ENCODE assay signal across 8 cellular contexts in the genomic region with DNA sequence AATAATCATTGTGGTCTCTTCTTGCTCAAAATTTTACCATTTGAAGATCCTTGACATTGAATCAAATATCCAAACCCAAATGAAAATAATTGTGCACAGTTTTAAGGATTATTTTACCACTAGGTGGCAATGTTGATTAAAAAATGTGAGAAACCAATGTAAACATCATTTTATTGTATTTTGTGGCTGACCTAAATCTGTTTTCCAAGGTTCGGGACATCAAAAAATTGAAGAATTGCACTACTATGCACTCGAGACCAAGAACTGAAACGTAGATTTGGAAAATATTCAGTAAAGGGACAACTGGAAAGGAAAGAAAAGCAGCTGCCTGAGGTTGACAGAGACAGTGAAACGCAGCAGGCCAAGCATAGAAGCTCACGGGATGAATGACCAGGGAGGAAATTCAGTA.
A peak's percentile ranks its signal among the peaks of the same experiment; 100 is the strongest.
DNase-seq lines count a peak whose midpoint lies in the region; ATAC-seq, FAIRE-seq and TF ChIP-seq lines count a peak whose summit lies in the region.

No MANE protein-coding gene starts in this region.

- POLR2A ChIA-PET in K562 (lab: Yijun Ruan, JAX) = no interaction called here

- no peak for TF ChIP-seq EP300 in K562 (IDR thresholded peaks at IDR 0.05; ENCODE audit: low read length)

- in situ Hi-C loops in K562 (cut with MboI) = loop anchor here (25.0 kb wide), 1 partner anchor 2006 kb away; no protein-coding TSS in a partner anchor

- TF ChIP-seq CTCF in K562 (IDR thresholded peaks at IDR 0.05 in 2 of 3, conservative IDR thresholded peaks at IDR 0.05 in 1 of 3; ENCODE audit: insufficient read depth in 2 of 3, low read depth in 1 of 3, low read length in 3 of 3) = peak in 2 of 3 experiments; percentile 13 to 57; a peak in 3 of 6 replicates

- peak; percentile 74 to 81 for TF ChIP-seq RAD21 in K562 (CRISPR knock-in tag; conservative IDR thresholded peaks at IDR 0.05 in 1 of 2, IDR thresholded peaks at IDR 0.05 in 1 of 2)

- TF ChIP-seq POLR2A in K562 (conservative IDR thresholded peaks at IDR 0.05) = no peak

- H3K4me2 ChIP-seq in K562 (ENCODE audit: insufficient read depth, low read length) = no peak overlapping the region

- no peaks in the 10 kb centered on the region; a peak in 1 of 5 replicates for H3K4me1 ChIP-seq in K562 (replicated peaks in 1 of 2; ENCODE audit: control insufficient read depth in 2 of 2, insufficient read depth in 2 of 2, low read length in 2 of 2)

- 0 out of 2 replicates have a peak overlapping the region, but pooled peaks have one; percentile 17 for H2AFZ ChIP-seq in K562 (ENCODE audit: low read depth, low read length)

- DNase-seq in COR-L47 (lab: John Stamatoyannopoulos, UW) (peak; percentile 21), HT1080 (ENCODE audit: low read depth) (peak; percentile 32), K562 (ENCODE audit: extremely low read depth in 1 of 4, low spot score in 3 of 4) (peak in 1 of 4 experiments; percentile 18), kidney tubule cell (ENCODE audit: low spot score) (peak; percentile 51), AG20443 (ENCODE audit: low spot score) (no peak)
- no peak for DNase-seq in activated CD4-positive, alpha-beta T cell treated with anti-CD3 and anti-CD28 coated beads, Interleukin-2, amount 50 U/mL, for 48 hours
- no peak for DNase-seq in stimulated activated naive CD4-positive, alpha-beta T cell treated with Interleukin-2 at 50 U/mL for 16 hours (lab: John Stamatoyannopoulos, UW)

- CTCF ChIA-PET in K562 (lab: Yijun Ruan, JAX; ENCODE audit: low intra/inter-chr PET ratio) = interaction anchor here (1.5 kb wide), 1 partner anchor 665 kb away, joined by 4 read pairs; no protein-coding TSS in a partner anchor

- H3K9me3 ChIP-seq in K562 (replicated peaks; ENCODE audit: control insufficient read depth, insufficient read depth, low read depth, low read length) = no peaks in the 10 kb centered on the region

- FAIRE-seq in K562 (lab: Jason Lieb, UNC) = peak; percentile 44

- H3K4me3 ChIP-seq in K562 = no peak overlapping the region

- H3K9me1 ChIP-seq in K562 (ENCODE audit: control insufficient read depth, insufficient read depth, low read length) = no peaks in the 10 kb centered on the region

- no peaks in the 10 kb centered on the region for H3K27me3 ChIP-seq in K562 (ENCODE audit: control insufficient read depth in 2 of 2, insufficient read depth in 2 of 2, low read length in 2 of 2)

- no peaks in the 10 kb centered on the region for H4K20me1 ChIP-seq in K562 (replicated peaks; ENCODE audit: control insufficient read depth, insufficient read depth, low read length)

- H3K79me2 ChIP-seq in K562 (ENCODE audit: control insufficient read depth, insufficient read depth, low read length) = no peaks in the 10 kb centered on the region

- no peak overlapping the region for H3K27ac ChIP-seq in K562 (ENCODE audit: extremely low read depth, low read depth, low read length)

- no TSS peak for BruUV-seq in K562 (replicated peaks; lab: Mats Ljungman, UMichigan)

- ATAC-seq in K562 (peak; percentile 54; the same call in 1 of the 3 replicates), GM21619 (IDR thresholded peaks at IDR 0.05; ENCODE audit: unreplicated experiment) (no peak)

- no peak overlapping the region for H3K9ac ChIP-seq in K562 (ENCODE audit: insufficient read depth in 1 of 2, low read depth in 2 of 2, low read length in 2 of 2)

- WGBS in K562 (ENCODE audit: insufficient coverage, low coverage, missing lambda C conversion rate) = 0% methylated on average over 5 of the region's 5 CpGs

- H3K36me3 ChIP-seq in K562 (ENCODE audit: control insufficient read depth, insufficient read depth, low read length) = no peaks in the 10 kb centered on the region

- intact Hi-C loops in K562 (cut with micrococcal nuclease) = loop anchor here (2.0 to 5.0 kb wide), 2 partner anchors 986 to 1986 kb away; no protein-coding TSS in a partner anchor

TF ChIP-seq in K562, 482 proteins besides CTCF, POLR2A, EP300 and RAD21 (continues in another document):
- TF ChIP-seq FOXA3 (CRISPR knock-in tag; conservative IDR thresholded peaks at IDR 0.05 in 1 of 2, IDR thresholded peaks at IDR 0.05 in 1 of 2) (peak in 1 of 2 experiments; percentile 78; a peak in 2 of 4 replicates), ZNF75A (CRISPR knock-in tag; IDR thresholded peaks at IDR 0.05) (no peak), FOXK2 (conservative IDR thresholded peaks at IDR 0.05 in 1 of 2, IDR thresholded peaks at IDR 0.05 in 1 of 2; ENCODE audit: low read depth in 2 of 2) (peak; percentile 44 to 47; a peak in 2 of 4 replicates)
- TF ChIP-seq, protein P1, sequence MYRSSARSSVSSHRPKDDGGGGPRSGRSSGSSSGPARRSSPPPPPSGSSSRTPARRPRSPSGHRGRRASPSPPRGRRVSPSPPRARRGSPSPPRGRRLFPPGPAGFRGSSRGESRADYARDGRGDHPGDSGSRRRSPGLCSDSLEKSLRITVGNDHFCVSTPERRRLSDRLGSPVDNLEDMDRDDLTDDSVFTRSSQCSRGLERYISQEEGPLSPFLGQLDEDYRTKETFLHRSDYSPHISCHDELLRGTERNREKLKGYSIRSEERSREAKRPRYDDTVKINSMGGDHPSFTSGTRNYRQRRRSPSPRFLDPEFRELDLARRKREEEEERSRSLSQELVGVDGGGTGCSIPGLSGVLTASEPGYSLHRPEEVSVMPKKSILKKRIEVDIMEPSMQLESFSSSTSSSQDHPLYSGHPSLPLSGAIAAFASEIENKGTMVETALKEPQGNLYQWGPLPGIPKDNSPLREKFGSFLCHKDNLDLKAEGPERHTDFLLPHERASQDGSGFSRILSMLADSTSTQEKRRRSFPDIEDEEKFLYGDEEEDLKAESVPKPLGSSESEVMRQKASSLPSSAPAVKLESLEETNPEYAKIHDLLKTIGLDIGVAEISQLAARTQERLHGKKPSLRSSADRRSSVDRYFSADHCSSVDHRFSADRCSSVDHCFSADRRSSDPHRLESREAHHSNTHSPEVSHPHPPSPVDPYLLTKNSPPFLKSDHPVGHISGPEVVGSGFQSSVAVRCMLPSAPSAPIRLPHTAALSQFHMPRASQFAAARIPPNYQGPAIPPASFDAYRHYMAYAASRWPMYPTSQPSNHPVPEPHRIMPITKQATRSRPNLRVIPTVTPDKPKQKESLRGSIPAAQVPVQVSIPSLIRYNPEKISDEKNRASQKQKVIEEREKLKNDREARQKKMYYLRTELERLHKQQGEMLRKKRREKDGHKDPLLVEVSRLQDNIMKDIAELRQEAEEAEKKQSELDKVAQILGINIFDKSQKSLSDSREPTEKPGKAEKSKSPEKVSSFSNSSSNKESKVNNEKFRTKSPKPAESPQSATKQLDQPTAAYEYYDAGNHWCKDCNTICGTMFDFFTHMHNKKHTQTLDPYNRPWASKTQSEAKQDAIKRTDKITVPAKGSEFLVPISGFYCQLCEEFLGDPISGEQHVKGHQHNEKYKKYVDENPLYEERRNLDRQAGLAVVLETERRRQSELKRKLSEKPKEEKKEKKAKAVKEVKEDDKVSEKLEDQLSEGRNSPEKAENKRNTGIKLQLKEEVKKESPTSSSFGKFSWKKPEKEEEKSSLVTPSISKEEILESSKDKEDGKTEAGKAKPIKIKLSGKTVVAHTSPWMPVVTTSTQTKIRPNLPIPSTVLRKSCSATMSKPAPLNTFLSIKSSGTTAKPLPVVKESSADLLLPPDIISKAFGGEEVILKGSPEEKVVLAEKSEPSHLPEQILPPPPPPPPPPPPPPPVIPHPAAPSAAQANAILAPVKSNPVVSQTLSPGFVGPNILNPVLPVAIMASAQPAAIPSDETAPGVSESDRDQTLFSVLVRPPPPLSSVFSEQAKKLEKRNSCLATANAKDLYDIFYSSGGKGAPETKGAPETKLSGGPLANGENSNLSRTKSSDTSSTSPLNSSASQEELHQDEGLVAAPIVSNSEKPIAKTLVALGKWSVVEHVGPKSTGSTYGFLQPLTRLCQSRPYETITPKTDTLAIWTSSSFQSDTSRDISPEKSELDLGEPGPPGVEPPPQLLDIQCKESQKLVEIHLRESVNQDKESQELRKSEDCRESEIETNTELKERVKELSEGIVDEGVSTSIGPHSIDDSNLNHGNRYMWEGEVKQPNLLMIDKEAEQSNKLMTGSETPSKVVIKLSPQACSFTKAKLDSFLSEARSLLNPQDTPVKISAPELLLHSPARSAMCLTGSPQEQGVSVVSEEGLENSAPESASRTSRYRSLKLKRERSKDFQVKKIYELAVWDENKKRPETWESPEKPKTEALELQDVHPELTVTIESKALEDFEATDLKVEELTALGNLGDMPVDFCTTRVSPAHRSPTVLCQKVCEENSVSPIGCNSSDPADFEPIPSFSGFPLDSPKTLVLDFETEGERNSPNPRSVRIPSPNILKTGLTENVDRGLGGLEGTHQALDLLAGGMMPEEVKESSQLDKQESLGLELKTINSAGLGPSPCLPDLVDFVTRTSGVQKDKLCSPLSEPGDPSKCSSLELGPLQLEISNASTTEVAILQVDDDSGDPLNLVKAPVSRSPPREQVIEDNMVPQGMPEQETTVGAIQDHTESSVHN (IDR thresholded peaks at IDR 0.05; ENCODE audit: borderline replicate concordance in 1 of 2, low read depth in 1 of 2) = no peak
- TF ChIP-seq, protein P2, sequence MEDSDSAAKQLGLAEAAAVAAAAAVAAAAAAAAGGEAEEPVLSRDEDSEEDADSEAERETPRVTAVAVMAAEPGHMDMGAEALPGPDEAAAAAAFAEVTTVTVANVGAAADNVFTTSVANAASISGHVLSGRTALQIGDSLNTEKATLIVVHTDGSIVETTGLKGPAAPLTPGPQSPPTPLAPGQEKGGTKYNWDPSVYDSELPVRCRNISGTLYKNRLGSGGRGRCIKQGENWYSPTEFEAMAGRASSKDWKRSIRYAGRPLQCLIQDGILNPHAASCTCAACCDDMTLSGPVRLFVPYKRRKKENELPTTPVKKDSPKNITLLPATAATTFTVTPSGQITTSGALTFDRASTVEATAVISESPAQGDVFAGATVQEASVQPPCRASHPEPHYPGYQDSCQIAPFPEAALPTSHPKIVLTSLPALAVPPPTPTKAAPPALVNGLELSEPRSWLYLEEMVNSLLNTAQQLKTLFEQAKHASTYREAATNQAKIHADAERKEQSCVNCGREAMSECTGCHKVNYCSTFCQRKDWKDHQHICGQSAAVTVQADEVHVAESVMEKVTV (CRISPR knock-in tag; IDR thresholded peaks at IDR 0.05) = peak; percentile 59
- TF ChIP-seq, protein P3, sequence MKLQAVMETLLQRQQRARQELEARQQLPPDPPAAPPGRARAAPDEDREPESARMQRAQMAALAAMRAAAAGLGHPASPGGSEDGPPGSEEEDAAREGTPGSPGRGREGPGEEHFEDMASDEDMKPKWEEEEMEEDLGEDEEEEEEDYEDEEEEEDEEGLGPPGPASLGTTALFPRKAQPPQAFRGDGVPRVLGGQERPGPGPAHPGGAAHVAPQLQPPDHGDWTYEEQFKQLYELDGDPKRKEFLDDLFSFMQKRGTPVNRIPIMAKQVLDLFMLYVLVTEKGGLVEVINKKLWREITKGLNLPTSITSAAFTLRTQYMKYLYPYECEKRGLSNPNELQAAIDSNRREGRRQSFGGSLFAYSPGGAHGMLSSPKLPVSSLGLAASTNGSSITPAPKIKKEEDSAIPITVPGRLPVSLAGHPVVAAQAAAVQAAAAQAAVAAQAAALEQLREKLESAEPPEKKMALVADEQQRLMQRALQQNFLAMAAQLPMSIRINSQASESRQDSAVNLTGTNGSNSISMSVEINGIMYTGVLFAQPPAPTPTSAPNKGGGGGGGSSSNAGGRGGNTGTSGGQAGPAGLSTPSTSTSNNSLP (IDR thresholded peaks at IDR 0.05; ENCODE audit: borderline replicate concordance, low read depth, low read length) = peak; percentile 56; the same call in 1 of the 2 replicates

Comparison
In these comparisons a context has a peak if more than half of its experiments do, and no peak if none do; other contexts are left out.
1. DNase-seq: peak in COR-L47 (single experiment), HT1080 (single experiment) and kidney tubule cell (single experiment); none in AG20443 (single experiment), activated CD4-positive, alpha-beta T cell treated with anti-CD3 and anti-CD28 coated beads, Interleukin-2, amount 50 U/mL, for 48 hours (0 of 2) and stimulated activated naive CD4-positive, alpha-beta T cell treated with Interleukin-2 at 50 U/mL for 16 hours (single experiment).